In genomic region chr17:77840156-77840555, GRCh38 we compare ENCODE assay signal across 18 cellular contexts.
DNase-seq lines count a peak whose midpoint lies in the region; ATAC-seq and TF ChIP-seq lines count a peak whose summit lies in the region.
"Had no signal": no experiment of that assay in that cellular context is flagged by ENCODE, and none has a peak within 500 bp of the region (broad histone marks: within the 10 kb centered on the region; RNA-seq: fewer than 3 reads in every experiment).

No MANE protein-coding gene starts in this region.

- no peaks in the 10 kb centered on the region for H4K20me1 ChIP-seq in MM.1S (ENCODE audit: insufficient read depth, low read length)

- H3K79me2 ChIP-seq in MM.1S (ENCODE audit: low read length): no peaks in the 10 kb centered on the region

- no peaks in the 10 kb centered on the region for H3K36me3 ChIP-seq in HUES48 (ENCODE audit: control insufficient read depth, insufficient read depth, low read length)
- H3K36me3 ChIP-seq in heart right ventricle: no peaks in the 10 kb centered on the region
- no peaks in the 10 kb centered on the region for H3K36me3 ChIP-seq in psoas muscle (ENCODE audit: insufficient read depth in 1 of 2, low read depth in 1 of 2)
- H3K36me3 ChIP-seq in MM.1S (replicated peaks; ENCODE audit: insufficient read depth, low read length): no peaks in the 10 kb centered on the region
- H3K36me3 ChIP-seq: right lobe of liver had no signal

- H3K4me3 ChIP-seq in HUES48 (ENCODE audit: low read depth, low read length) (no peak overlapping the region), astrocyte of the spinal cord (ENCODE audit: low read depth, low read length) (no peak overlapping the region), heart right ventricle (no peak overlapping the region), psoas muscle (no peak overlapping the region), MM.1S (ENCODE audit: low read length) (no peak overlapping the region)
- H3K4me3 ChIP-seq: right lobe of liver had no signal

- H3K4me2 ChIP-seq in MM.1S (ENCODE audit: low read depth, low read length): no peak overlapping the region

- no peaks in the 10 kb centered on the region for H3K9me2 ChIP-seq in MM.1S (replicated peaks; ENCODE audit: insufficient read depth, low read length)

- intact Hi-C loops in heart right ventricle (cut with DNase I): loop anchor here in 1 of 10 donors (10.0 kb wide), 1 partner anchor 115 kb away; the partner anchor contains the start of gene TNRC6C
- intact Hi-C loops in psoas muscle (cut with DNase I): no loop called here

- H3K27me3 ChIP-seq in HUES48 (ENCODE audit: control insufficient read depth, insufficient read depth, low read length) (no peaks in the 10 kb centered on the region), heart right ventricle (no peaks in the 10 kb centered on the region), psoas muscle (ENCODE audit: insufficient read depth in 3 of 3, low read length in 2 of 3) (no peaks in the 10 kb centered on the region), MM.1S (replicated peaks; ENCODE audit: insufficient read depth, low read length) (peaks cover 71% of the 10 kb centered on the region)
- H3K27me3 ChIP-seq: right lobe of liver had no signal

- peak; percentile 42 for DNase-seq in astrocyte of the spinal cord (ENCODE audit: low read depth, low spot score)
- DNase-seq in heart right ventricle: peak in 1 of 2 donors; percentile 53
- peak in 1 of 2 donors; percentile 68 for DNase-seq in psoas muscle
- no peak for DNase-seq in caudate nucleus (lab: John Stamatoyannopoulos, UW)
- no peak for DNase-seq in MM.1S
- DNase-seq: activated CD8-positive, alpha-beta memory T cell treated with anti-CD3 and anti-CD28 coated beads, Interleukin-2, amount 50 U/mL, for 4 hours; activated naive CD8-positive, alpha-beta T cell treated with anti-CD3 and anti-CD28 coated beads for 36 hours; cortex of kidney; kidney glomerular epithelial cell; naive B cell; NCI-H526 treated with DMSO at 0.1 percent for 48 hours; trophoblast cell had no signal

- no peak for TF ChIP-seq CTCF in astrocyte of the spinal cord (IDR thresholded peaks at IDR 0.05; ENCODE audit: low read depth, low read length)
- no peak for TF ChIP-seq CTCF in heart right ventricle (IDR thresholded peaks at IDR 0.05)
- TF ChIP-seq CTCF in psoas muscle (IDR thresholded peaks at IDR 0.05): no peak
- TF ChIP-seq CTCF in MM.1S (IDR thresholded peaks at IDR 0.05; ENCODE audit: low read length): no peak

- peaks cover 2% of the 10 kb centered on the region; the same call in 1 of the 2 replicates for H3K4me1 ChIP-seq in HUES48 (ENCODE audit: control insufficient read depth, insufficient read depth, low read length)
- peaks cover 4 to 51% (median 33%) of the 10 kb centered on the region in 9 donors for H3K4me1 ChIP-seq in heart right ventricle
- H3K4me1 ChIP-seq in psoas muscle: peaks cover 36% of the 10 kb centered on the region
- H3K4me1 ChIP-seq in MM.1S (ENCODE audit: low read length): peaks cover 20% of the 10 kb centered on the region

- no peak overlapping the region for H2AFZ ChIP-seq in MM.1S (ENCODE audit: low read length)

- 30 to 36% methylated on average over 12 of the region's 12 CpGs for WGBS in heart right ventricle, 2 donors
- 36 to 43% (median 41%) methylated on average over 12 of the region's 12 CpGs for WGBS in psoas muscle, 3 donors

- ATAC-seq in heart right ventricle: peak; percentile 44 to 82 (median 72)
- ATAC-seq in psoas muscle: peak; percentile 76 to 84 (median 80)
- no peak for ATAC-seq in HG03457 (IDR thresholded peaks at IDR 0.05; ENCODE audit: unreplicated experiment)
- ATAC-seq in HG03378 (IDR thresholded peaks at IDR 0.05; ENCODE audit: unreplicated experiment): no peak
- ATAC-seq: activated CD4-positive, CD25-positive, alpha-beta regulatory T cell treated with anti-CD3 and anti-CD28 coated beads, Interleukin-2, amount 50 U/mL, for 24 hours; right lobe of liver; stimulated activated effector memory CD8-positive, alpha-beta T cell treated with anti-CD3 and anti-CD28 coated beads, Interleukin-12 subunit alpha, Interleukin-12 subunit beta, amount 100 ng/mL, for 72 hours had no signal

- H3K27ac ChIP-seq in HUES48 (ENCODE audit: low read depth, low read length) (peak overlapping the region; percentile 14), heart right ventricle (peak overlapping the region; percentile 33 to 88 (median 72)), psoas muscle (peak overlapping the region; percentile 73), caudate nucleus (ENCODE audit: low read depth, low read length) (no peak overlapping the region), MM.1S (ENCODE audit: low read length) (no peak overlapping the region)
- H3K27ac ChIP-seq: right lobe of liver had no signal

- peaks cover 5% of the 10 kb centered on the region; the same call in 1 of the 2 replicates for H3F3A ChIP-seq in MM.1S (ENCODE audit: insufficient read depth, low read length)

- H3K9ac ChIP-seq in HUES48 (ENCODE audit: low read depth, low read length) (no peak overlapping the region), MM.1S (ENCODE audit: low read length) (no peak overlapping the region)

- in situ Hi-C loops in astrocyte of the spinal cord (cut with HindIII; ENCODE audit: low sequenced_read_pairs): no loop called here

- no peaks in the 10 kb centered on the region for H3K9me3 ChIP-seq in HUES48 (ENCODE audit: control insufficient read depth, insufficient read depth, low read length)
- no peaks in the 10 kb centered on the region for H3K9me3 ChIP-seq in heart right ventricle
- H3K9me3 ChIP-seq in psoas muscle: no peaks in the 10 kb centered on the region
- H3K9me3 ChIP-seq in MM.1S (replicated peaks; ENCODE audit: insufficient read depth, low read length): no peaks in the 10 kb centered on the region
- H3K9me3 ChIP-seq: right lobe of liver had no signal

Comparison
In these comparisons a context has a peak if more than half of its experiments do, and no peak if none do; other contexts are left out.
1. H3K27ac ChIP-seq: peak in HUES48 (single experiment), heart right ventricle (10 of 10) and psoas muscle (single experiment); none in caudate nucleus (single experiment) and MM.1S (single experiment).
2. ATAC-seq: peak in heart right ventricle (8 of 8) and psoas muscle (4 of 4); none in HG03457 (single experiment) and HG03378 (single experiment).